Comparison of ENCODE assay signal across 10 cellular contexts in genomic region chr9:77495834-77496671, GRCh38.
DNase-seq lines count a peak whose midpoint lies in the region; ATAC-seq, FAIRE-seq and TF ChIP-seq lines count a peak whose summit lies in the region.
"Had no signal": no experiment of that assay in that cellular context is flagged by ENCODE, and none has a peak within 500 bp of the region (broad histone marks: within the 10 kb centered on the region; RNA-seq: fewer than 3 reads in every experiment).

No MANE protein-coding gene starts in this region.

- H3K27ac Mint-ChIP-seq in astrocyte (ENCODE audit: unreplicated experiment) = peak overlapping the region; percentile 70

- H3K9me3 ChIP-seq in HEK293 (ENCODE audit: control insufficient read depth, insufficient read depth, low read depth, low read length) (no peaks in the 10 kb centered on the region), astrocyte (ENCODE audit: insufficient read depth, low read depth, low read length) (no peaks in the 10 kb centered on the region), right cardiac atrium (ENCODE audit: control insufficient read depth, low read length) (no peaks in the 10 kb centered on the region), lower lobe of right lung (peaks cover 4% of the 10 kb centered on the region)

- H3K27me3 Mint-ChIP-seq in astrocyte (ENCODE audit: low read depth, unreplicated experiment) = no peaks in the 10 kb centered on the region

- peak overlapping the region; percentile 48 for H3K4me2 ChIP-seq in astrocyte (ENCODE audit: low read length)

- H3K79me2 ChIP-seq in astrocyte (ENCODE audit: insufficient read depth, low read length) = no peaks in the 10 kb centered on the region

- intact Hi-C loops in right cardiac atrium (cut with DNase I) (no loop called here), lower lobe of right lung (cut with DNase I) (no loop called here)

- H3K4me3 ChIP-seq in HEK293 (ENCODE audit: low read depth, low read length) (no peak overlapping the region), astrocyte (ENCODE audit: insufficient read depth, low read depth, low read length) (no peak overlapping the region), right cardiac atrium (ENCODE audit: low read length) (no peak overlapping the region), lower lobe of right lung (no peak overlapping the region)

- H3K36me3 Mint-ChIP-seq in astrocyte (ENCODE audit: low read depth, unreplicated experiment) = no peaks in the 10 kb centered on the region

- POLR2A ChIA-PET in HEK293 (lab: Yijun Ruan, JAX) = no interaction called here

- FAIRE-seq in astrocyte (lab: Jason Lieb, UNC) = no peak

- ATAC-seq in right cardiac atrium (peak; percentile 66 to 73), HG02970 (IDR thresholded peaks at IDR 0.05; ENCODE audit: low FRiP score, unreplicated experiment) (no peak), lower lobe of right lung (no peak)

- peak overlapping the region; percentile 38 for H3K9ac ChIP-seq in astrocyte (ENCODE audit: low read length)

- peaks cover 5% of the 10 kb centered on the region for H3K9me3 Mint-ChIP-seq in astrocyte (ENCODE audit: unreplicated experiment)

- H4K20me1 ChIP-seq in astrocyte (ENCODE audit: insufficient read depth, low read length) = no peaks in the 10 kb centered on the region

- DNase-seq in astrocyte (ENCODE audit: low read depth) (peak; percentile 80), right cardiac atrium (no peak), superior temporal gyrus (ENCODE audit: extremely low spot score) (peak; percentile 23), lower lobe of right lung (no peak)
- no peak for DNase-seq in activated naive CD4-positive, alpha-beta T cell (lab: John Stamatoyannopoulos, UW)
- DNase-seq: activated T-cell treated with anti-CD3 and anti-CD28 coated beads for 4 hours; effector CD8-positive, alpha-beta T cell; NCI-H1436 treated with DMSO at 0.1 percent for 48 hours had no signal

- H3K4me1 ChIP-seq in HEK293 (ENCODE audit: control insufficient read depth, insufficient read depth, low read length) = no peaks in the 10 kb centered on the region; the same call in 1 of the 2 replicates
- peaks cover 11% of the 10 kb centered on the region for H3K4me1 ChIP-seq in astrocyte (ENCODE audit: insufficient read depth, low read length)
- no peaks in the 10 kb centered on the region for H3K4me1 ChIP-seq in right cardiac atrium (ENCODE audit: control insufficient read depth, insufficient read depth, low read length)
- H3K4me1 ChIP-seq in lower lobe of right lung = peaks cover 7% of the 10 kb centered on the region

- no peak overlapping the region for H3K4me3 Mint-ChIP-seq in astrocyte (ENCODE audit: unreplicated experiment)

- TF ChIP-seq CTCF in HEK293 (tag by site-specific recombination; IDR thresholded peaks at IDR 0.05) (no peak), astrocyte (IDR thresholded peaks at IDR 0.05; ENCODE audit: insufficient read depth, low read depth, low read length) (no peak), lower lobe of right lung (IDR thresholded peaks at IDR 0.05) (no peak)

- H3K27me3 ChIP-seq in astrocyte (ENCODE audit: insufficient read depth, low read length) = no peaks in the 10 kb centered on the region
- no peaks in the 10 kb centered on the region for H3K27me3 ChIP-seq in right cardiac atrium (ENCODE audit: control insufficient read depth, insufficient read depth)
- no peaks in the 10 kb centered on the region for H3K27me3 ChIP-seq in lower lobe of right lung (ENCODE audit: low read depth)

- H3K4me1 Mint-ChIP-seq in astrocyte (ENCODE audit: low read depth, unreplicated experiment) = peaks cover 15% of the 10 kb centered on the region

- WGBS in right cardiac atrium = 46% methylated on average over 4 of the region's 4 CpGs

- H3K27ac ChIP-seq in HEK293 (ENCODE audit: extremely low read depth, low read depth, low read length) (no peak overlapping the region; the same call in 1 of the 2 replicates), astrocyte (ENCODE audit: low read depth, low read length) (peak overlapping the region; percentile 56), right cardiac atrium (ENCODE audit: low read length) (no peak overlapping the region), lower lobe of right lung (no peak overlapping the region)

- peak overlapping the region; percentile 31 for H2AFZ ChIP-seq in astrocyte (ENCODE audit: low read depth, low read length)

- CTCF ChIA-PET in HEK293 (lab: Yijun Ruan, JAX) = interaction anchor here (0.6 to 1.7 kb wide), 4 partner anchors 39 to 1106 kb away, joined by 3 to 4 read pairs (median 4); no protein-coding TSS in a partner anchor

- H3K36me3 ChIP-seq in HEK293 (ENCODE audit: control insufficient read depth in 2 of 2, insufficient read depth in 1 of 2, low read length in 2 of 2) = no peaks in the 10 kb centered on the region
- H3K36me3 ChIP-seq in astrocyte (ENCODE audit: insufficient read depth, low read length) = no peaks in the 10 kb centered on the region
- no peaks in the 10 kb centered on the region for H3K36me3 ChIP-seq in lower lobe of right lung

TF ChIP-seq in HEK293, 187 proteins besides CTCF, POLR2A, EP300 and RAD21 (continues in another document):
- TF ChIP-seq PRDM4 (tag by site-specific recombination; IDR thresholded peaks at IDR 0.05) (0 out of 2 replicates have a peak, but pooled peaks have one; percentile 15), YY1 (tag by site-specific recombination; IDR thresholded peaks at IDR 0.05) (no peak), ZNF112 (tag by site-specific recombination; IDR thresholded peaks at IDR 0.05) (no peak), GLIS1 (tag by site-specific recombination; IDR thresholded peaks at IDR 0.05) (peak; percentile 93), ZFP41 (tag by site-specific recombination; IDR thresholded peaks at IDR 0.05; ENCODE audit: borderline replicate concordance) (no peak), FEZF1 (tag by site-specific recombination; IDR thresholded peaks at IDR 0.05) (0 out of 2 replicates have a peak, but pooled peaks have one; percentile 13), ZNF843 (tag by site-specific recombination; IDR thresholded peaks at IDR 0.05) (0 out of 2 replicates have a peak, but pooled peaks have one; percentile 41), ZNF701 (tag by site-specific recombination; IDR thresholded peaks at IDR 0.05) (no peak), OSR2 (tag by site-specific recombination; IDR thresholded peaks at IDR 0.05) (peak; percentile 70; the same call in 1 of the 2 replicates)
- TF ChIP-seq, protein P1, sequence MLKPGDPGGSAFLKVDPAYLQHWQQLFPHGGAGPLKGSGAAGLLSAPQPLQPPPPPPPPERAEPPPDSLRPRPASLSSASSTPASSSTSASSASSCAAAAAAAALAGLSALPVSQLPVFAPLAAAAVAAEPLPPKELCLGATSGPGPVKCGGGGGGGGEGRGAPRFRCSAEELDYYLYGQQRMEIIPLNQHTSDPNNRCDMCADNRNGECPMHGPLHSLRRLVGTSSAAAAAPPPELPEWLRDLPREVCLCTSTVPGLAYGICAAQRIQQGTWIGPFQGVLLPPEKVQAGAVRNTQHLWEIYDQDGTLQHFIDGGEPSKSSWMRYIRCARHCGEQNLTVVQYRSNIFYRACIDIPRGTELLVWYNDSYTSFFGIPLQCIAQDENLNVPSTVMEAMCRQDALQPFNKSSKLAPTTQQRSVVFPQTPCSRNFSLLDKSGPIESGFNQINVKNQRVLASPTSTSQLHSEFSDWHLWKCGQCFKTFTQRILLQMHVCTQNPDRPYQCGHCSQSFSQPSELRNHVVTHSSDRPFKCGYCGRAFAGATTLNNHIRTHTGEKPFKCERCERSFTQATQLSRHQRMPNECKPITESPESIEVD (tag by site-specific recombination; IDR thresholded peaks at IDR 0.05) = peak; percentile 55; the same call in 1 of the 2 replicates
- TF ChIP-seq, protein P2, sequence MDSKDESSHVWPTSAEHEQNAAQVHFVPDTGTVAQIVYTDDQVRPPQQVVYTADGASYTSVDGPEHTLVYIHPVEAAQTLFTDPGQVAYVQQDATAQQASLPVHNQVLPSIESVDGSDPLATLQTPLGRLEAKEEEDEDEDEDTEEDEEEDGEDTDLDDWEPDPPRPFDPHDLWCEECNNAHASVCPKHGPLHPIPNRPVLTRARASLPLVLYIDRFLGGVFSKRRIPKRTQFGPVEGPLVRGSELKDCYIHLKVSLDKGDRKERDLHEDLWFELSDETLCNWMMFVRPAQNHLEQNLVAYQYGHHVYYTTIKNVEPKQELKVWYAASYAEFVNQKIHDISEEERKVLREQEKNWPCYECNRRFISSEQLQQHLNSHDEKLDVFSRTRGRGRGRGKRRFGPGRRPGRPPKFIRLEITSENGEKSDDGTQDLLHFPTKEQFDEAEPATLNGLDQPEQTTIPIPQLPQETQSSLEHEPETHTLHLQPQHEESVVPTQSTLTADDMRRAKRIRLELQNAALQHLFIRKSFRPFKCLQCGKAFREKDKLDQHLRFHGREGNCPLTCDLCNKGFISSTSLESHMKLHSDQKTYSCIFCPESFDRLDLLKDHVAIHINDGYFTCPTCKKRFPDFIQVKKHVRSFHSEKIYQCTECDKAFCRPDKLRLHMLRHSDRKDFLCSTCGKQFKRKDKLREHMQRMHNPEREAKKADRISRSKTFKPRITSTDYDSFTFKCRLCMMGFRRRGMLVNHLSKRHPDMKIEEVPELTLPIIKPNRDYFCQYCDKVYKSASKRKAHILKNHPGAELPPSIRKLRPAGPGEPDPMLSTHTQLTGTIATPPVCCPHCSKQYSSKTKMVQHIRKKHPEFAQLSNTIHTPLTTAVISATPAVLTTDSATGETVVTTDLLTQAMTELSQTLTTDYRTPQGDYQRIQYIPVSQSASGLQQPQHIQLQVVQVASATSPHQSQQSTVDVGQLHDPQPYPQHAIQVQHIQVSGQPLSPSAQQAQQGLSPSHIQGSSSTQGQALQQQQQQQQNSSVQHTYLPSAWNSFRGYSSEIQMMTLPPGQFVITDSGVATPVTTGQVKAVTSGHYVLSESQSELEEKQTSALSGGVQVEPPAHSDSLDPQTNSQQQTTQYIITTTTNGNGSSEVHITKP (tag by site-specific recombination; IDR thresholded peaks at IDR 0.05) = peak; percentile 77

Comparison
In these comparisons a context has a peak if more than half of its experiments do, and no peak if none do; other contexts are left out.
1. DNase-seq: peak in astrocyte (single experiment) and superior temporal gyrus (single experiment); none in right cardiac atrium (0 of 3), activated naive CD4-positive, alpha-beta T cell (0 of 4) and lower lobe of right lung (single experiment).
2. ATAC-seq: peak in right cardiac atrium (2 of 2); none in HG02970 (single experiment) and lower lobe of right lung (0 of 2).